ENCODE assay signal across 27 cellular contexts in genomic region chrX:125210146-125210545, GRCh38.
"Had no signal": no experiment of that assay in that cellular context is flagged by ENCODE, and none has a peak within 500 bp of the region (broad histone marks: within the 10 kb centered on the region; RNA-seq: fewer than 3 reads in every experiment).

No MANE protein-coding gene starts in this region.

- H3K27ac Mint-ChIP-seq: activated CD4-positive, alpha-beta memory T cell treated with anti-CD3 and anti-CD28 coated beads, Interleukin-2, amount 10 ng/mL, durations not matched to agents 7 days and 5 days; activated CD4-positive, alpha-beta T cell treated with anti-CD3 and anti-CD28 coated beads for 36 hours; activated naive CD4-positive, alpha-beta T cell treated with anti-CD3 and anti-CD28 coated beads for 36 hours; activated naive CD8-positive, alpha-beta T cell; activated T-helper 17 cell treated with anti-CD3 and anti-CD28 coated beads, Interleukin-2, amount 50 U/mL, for 72 hours; T-cell had no signal

- H3K4me2 ChIP-seq: KMS-11 had no signal

- DNase-seq: activated CD4-positive, alpha-beta memory T cell treated with anti-CD3 and anti-CD28 coated beads, Interleukin-2, amount 10 ng/mL, durations not matched to agents 7 days and 5 days; activated CD4-positive, alpha-beta T cell treated with anti-CD3 and anti-CD28 coated beads for 36 hours; activated CD4-positive, alpha-beta T cell treated with anti-CD3 and anti-CD28 coated beads, Interleukin-2, amount 50 U/mL, for 1 hour; activated gamma-delta T cell; activated naive CD4-positive, alpha-beta T cell treated with anti-CD3 and anti-CD28 coated beads for 36 hours; activated T-cell treated with anti-CD3 and anti-CD28 coated beads for 4 hours; activated T-cell treated with anti-CD3 and anti-CD28 coated beads, Interleukin-2, amount 50 U/mL, for 48 hours; amygdala; brain microvascular endothelial cell; NCI-H1092; NCI-H1417; NCI-H2029 treated with DMSO at 0.1 percent for 48 hours; NCI-H510A treated with DMSO at 0.1 percent for 48 hours; NCI-H69; NK-92 treated with Interleukin-12 subunit alpha and Interleukin-12 subunit beta, amount 100 ng/mL, for 24 hours; OCI-M1; RPMI8226; T-cell; T-helper 2 cell; T1000 had no signal

- H3K9me3 Mint-ChIP-seq: activated CD4-positive, alpha-beta memory T cell treated with anti-CD3 and anti-CD28 coated beads, Interleukin-2, amount 10 ng/mL, durations not matched to agents 7 days and 5 days; activated naive CD4-positive, alpha-beta T cell treated with anti-CD3 and anti-CD28 coated beads for 36 hours; activated T-helper 17 cell treated with anti-CD3 and anti-CD28 coated beads, Interleukin-2, amount 50 U/mL, for 72 hours; T-cell had no signal

- H3K27ac ChIP-seq: brain microvascular endothelial cell, cardiac muscle cell, KMS-11, SK-N-MC had no signal

- H3K4me3 ChIP-seq: cardiac muscle cell, SK-N-MC had no signal

- H3K4me1 Mint-ChIP-seq: activated T-helper 17 cell treated with anti-CD3 and anti-CD28 coated beads, Interleukin-2, amount 50 U/mL, for 72 hours had no signal

- H3K9ac ChIP-seq: KMS-11 had no signal

- H3K36me3 ChIP-seq: brain microvascular endothelial cell, cardiac muscle cell had no signal

- H3K27me3 ChIP-seq: brain microvascular endothelial cell, cardiac muscle cell had no signal

- ATAC-seq: activated CD4-positive, alpha-beta T cell treated with anti-CD3 and anti-CD28 coated beads for 36 hours; activated T-helper 17 cell treated with anti-CD3 and anti-CD28 coated beads, Interleukin-2, amount 50 U/mL, for 72 hours; Panc1; Right ventricle myocardium inferior; T-cell had no signal

- H3K4me3 Mint-ChIP-seq: activated CD4-positive, alpha-beta memory T cell treated with anti-CD3 and anti-CD28 coated beads, Interleukin-2, amount 10 ng/mL, durations not matched to agents 7 days and 5 days; activated CD4-positive, alpha-beta T cell treated with anti-CD3 and anti-CD28 coated beads for 36 hours; activated naive CD4-positive, alpha-beta T cell treated with anti-CD3 and anti-CD28 coated beads for 36 hours; activated naive CD8-positive, alpha-beta T cell; activated T-helper 17 cell treated with anti-CD3 and anti-CD28 coated beads, Interleukin-2, amount 50 U/mL, for 72 hours; T-cell had no signal

- H3K36me3 Mint-ChIP-seq: activated naive CD8-positive, alpha-beta T cell; T-cell had no signal
